Comparison of ENCODE assay signal across 8 cellular contexts in genomic region chr12:110281549-110282342, GRCh38. TPM values are rescaled to one million over a fixed set of nuclear protein-coding genes. Genes with fewer than 3 reads are reported as not detected.
A peak's percentile ranks its signal among the peaks of the same experiment; 100 is the strongest.
DNase-seq lines count a peak whose midpoint lies in the region; ATAC-seq lines count a peak whose summit lies in the region.

No MANE protein-coding gene starts in this region.

- H3K27ac ChIP-seq in ectodermal cell (ENCODE audit: insufficient read depth, low read depth, low read length, poor library complexity, severe bottlenecking) (peak overlapping the region; percentile 98), mesenchymal stem cell (ENCODE audit: low read length, poor library complexity, severe bottlenecking) (peak overlapping the region; percentile 83)

- peak overlapping the region; percentile 3 to 39 for H2BK12ac ChIP-seq in mesenchymal stem cell (ENCODE audit: low read length in 2 of 2)

- H3K27me3 Mint-ChIP-seq in activated CD4-positive, alpha-beta memory T cell treated with anti-CD3 and anti-CD28 coated beads for 36 hours: no peaks in the 10 kb centered on the region

- peaks cover 37% of the 10 kb centered on the region for H3K36me3 Mint-ChIP-seq in activated CD4-positive, alpha-beta memory T cell treated with anti-CD3 and anti-CD28 coated beads for 36 hours

- peak overlapping the region; percentile 87 for H3K27ac Mint-ChIP-seq in activated CD4-positive, alpha-beta memory T cell treated with anti-CD3 and anti-CD28 coated beads for 36 hours

- H2AFZ ChIP-seq in mesenchymal stem cell (ENCODE audit: low read depth, low read length): peak overlapping the region; percentile 64

- H3K18ac ChIP-seq in mesenchymal stem cell (ENCODE audit: low read depth in 1 of 2, low read length in 2 of 2): peak overlapping the region; percentile 91 to 93

- peak overlapping the region; percentile 80 for H3K14ac ChIP-seq in mesenchymal stem cell (ENCODE audit: low read length in 2 of 2)

- H3K36me3 ChIP-seq in ectodermal cell (ENCODE audit: control insufficient read depth, insufficient read depth, low read length) (no peaks in the 10 kb centered on the region), mesenchymal stem cell (ENCODE audit: control insufficient read depth in 1 of 2, insufficient read depth in 2 of 2, low read depth in 1 of 2, low read length in 2 of 2) (peaks cover 3 to 36% of the 10 kb centered on the region in 2 experiments)

- no peaks in the 10 kb centered on the region for H3K9me3 ChIP-seq in ectodermal cell (ENCODE audit: control insufficient read depth, low read length)
- no peaks in the 10 kb centered on the region for H3K9me3 ChIP-seq in mesenchymal stem cell (ENCODE audit: control insufficient read depth, low read length)

- H3K4me3 ChIP-seq in ectodermal cell (ENCODE audit: insufficient read depth, low read depth, low read length) (peak overlapping the region; percentile 96), mesenchymal stem cell (ENCODE audit: insufficient read depth in 1 of 2, low read depth in 1 of 2, low read length in 2 of 2) (peak overlapping the region; percentile 91 to 96)

- H2BK15ac ChIP-seq in mesenchymal stem cell (ENCODE audit: low read depth, poor library complexity, severe bottlenecking): peak overlapping the region; percentile 93

- ATAC-seq in HG02623 (IDR thresholded peaks at IDR 0.05; ENCODE audit: unreplicated experiment): peak; percentile 29

- H2BK5ac ChIP-seq in mesenchymal stem cell (ENCODE audit: low read depth, low read length, poor library complexity, severe bottlenecking): peak overlapping the region; percentile 98

- no peak overlapping the region for H2AK5ac ChIP-seq in mesenchymal stem cell (ENCODE audit: low read length, severe bottlenecking)

- H3K9me3 Mint-ChIP-seq in activated CD4-positive, alpha-beta memory T cell treated with anti-CD3 and anti-CD28 coated beads for 36 hours: no peaks in the 10 kb centered on the region

- H3K4me1 ChIP-seq in ectodermal cell (ENCODE audit: control insufficient read depth, insufficient read depth, low read length) (peaks cover 26% of the 10 kb centered on the region), mesenchymal stem cell (ENCODE audit: control insufficient read depth, insufficient read depth, low read depth, low read length) (peaks cover 4% of the 10 kb centered on the region)

- peak overlapping the region; percentile 90 for H3K4me3 Mint-ChIP-seq in activated CD4-positive, alpha-beta memory T cell treated with anti-CD3 and anti-CD28 coated beads for 36 hours

- 0 to 1% methylated on average over 83 of the region's 83 CpGs for WGBS in ectodermal cell, 2 experiments
- whole genome bisulfite sequencing in mesenchymal stem cell: under 1% methylated on average over 72 of the region's 83 CpGs

- H4K8ac ChIP-seq in mesenchymal stem cell (ENCODE audit: low read length): peak overlapping the region; percentile 77

- no peaks in the 10 kb centered on the region for H3K79me1 ChIP-seq in mesenchymal stem cell (replicated peaks; ENCODE audit: low read length, poor library complexity, severe bottlenecking)

- peak overlapping the region; percentile 67 to 92 for H3K23ac ChIP-seq in mesenchymal stem cell (ENCODE audit: low read length in 2 of 2)

- peak overlapping the region; percentile 98 for H2BK120ac ChIP-seq in mesenchymal stem cell (ENCODE audit: low read depth, low read length)

- H3K27me3 ChIP-seq in ectodermal cell (ENCODE audit: control insufficient read depth, insufficient read depth, low read length, poor library complexity, severe bottlenecking) (no peaks in the 10 kb centered on the region), mesenchymal stem cell (ENCODE audit: control insufficient read depth in 1 of 2, insufficient read depth in 1 of 2, low read length in 2 of 2) (no peaks in the 10 kb centered on the region)

- intact Hi-C loops in activated CD4-positive, alpha-beta memory T cell treated with anti-CD3 and anti-CD28 coated beads for 36 hours (cut with micrococcal nuclease): loop anchor here (1.0 to 10.0 kb wide), 5 partner anchors 35 to 397 kb away; partner anchors contain the start of genes ANKRD13A, GIT2, GLTP and IFT81

- DNase-seq in NCI-H345 (lab: John Stamatoyannopoulos, UW) (peak; percentile 63), NCI-H345 treated with DMSO at 0.1 percent for 48 hours (lab: John Stamatoyannopoulos, UW; ENCODE audit: unreplicated experiment) (no peak), NCI-H146 treated with DMSO at 0.1 percent for 48 hours (lab: John Stamatoyannopoulos, UW; ENCODE audit: unreplicated experiment) (peak; percentile 42), mesenchymal stem cell (peak; percentile 65)
- DNase-seq in activated CD4-positive, alpha-beta memory T cell treated with anti-CD3 and anti-CD28 coated beads for 36 hours: peak; percentile 62
- peak; percentile 16 for DNase-seq in stimulated activated CD8-positive, alpha-beta memory T cell treated with anti-CD3 and anti-CD28 coated beads, Interleukin-15, amount 100 ng/mL, for 24 hours (ENCODE audit: low read depth)

- peak overlapping the region; percentile 59 for H3K4me2 ChIP-seq in mesenchymal stem cell (ENCODE audit: low read length, poor library complexity, severe bottlenecking)

- peak overlapping the region; percentile 99 for H4K91ac ChIP-seq in mesenchymal stem cell (ENCODE audit: low read length)

- CTCF ChIA-PET in activated CD4-positive, alpha-beta memory T cell treated with anti-CD3 and anti-CD28 coated beads for 36 hours (lab: Charles Lee): interaction anchor here (1.9 kb wide), 1 partner anchor 150 kb away, joined by 18 read pairs; no protein-coding TSS in a partner anchor

- POLR2A ChIA-PET in activated CD4-positive, alpha-beta memory T cell treated with anti-CD3 and anti-CD28 coated beads for 36 hours (lab: Charles Lee): interaction anchor here (0.6 to 1.7 kb wide), 6 partner anchors 33 to 246 kb away, joined by 3 to 6 read pairs (median 4); partner anchors contain the start of genes FAM216A and GPN3

- H3K9ac ChIP-seq in mesenchymal stem cell (ENCODE audit: low read length): peak overlapping the region; percentile 99

- peak overlapping the region; percentile 49 to 83 for H3K4ac ChIP-seq in mesenchymal stem cell (ENCODE audit: low read depth in 1 of 2, low read length in 2 of 2)

- H3K4me1 Mint-ChIP-seq in activated CD4-positive, alpha-beta memory T cell treated with anti-CD3 and anti-CD28 coated beads for 36 hours (ENCODE audit: low read depth): peaks cover 42% of the 10 kb centered on the region

RNA-seq across cellular contexts. Expression of gene ATP2A2, which starts 0.7 kb away (rescaled TPM):
- 100 to 1,000 TPM; 144 to 152 TPM for total RNA-seq in activated CD4-positive, alpha-beta memory T cell treated with anti-CD3 and anti-CD28 coated beads for 36 hours
- 186 TPM for polyA plus RNA-seq in ectodermal cell (2013, experiment 1 of 4)
- polyA plus RNA-seq in ectodermal cell (2013, experiment 2 of 4): 204 TPM
- polyA plus RNA-seq in ectodermal cell (2013, experiment 3 of 4): 140 TPM
- 155 TPM for polyA plus RNA-seq in ectodermal cell (2013, experiment 4 of 4)
- 155 TPM for polyA plus RNA-seq in mesenchymal stem cell (2013, experiment 1 of 2)
- polyA plus RNA-seq in mesenchymal stem cell (2013, experiment 2 of 2): 150 TPM
